11 cellular contexts compared by ENCODE assay signal in genomic region chr3:149815318-149815717, GRCh38.
A peak's percentile ranks its signal among the peaks of the same experiment; 100 is the strongest.
DNase-seq lines count a peak whose midpoint lies in the region; ATAC-seq, FAIRE-seq and TF ChIP-seq lines count a peak whose summit lies in the region.
"Had no signal": no experiment of that assay in that cellular context is flagged by ENCODE, and none has a peak within 500 bp of the region (broad histone marks: within the 10 kb centered on the region; RNA-seq: fewer than 3 reads in every experiment).

No MANE protein-coding gene starts in this region.

- no peak for DNase-seq in H54 (ENCODE audit: insufficient read length, low spot score)
- no peak for DNase-seq in retinal pigment epithelial cell (ENCODE audit: low read depth)
- no peak for DNase-seq in DMS153 (lab: John Stamatoyannopoulos, UW)
- DNase-seq in HPDE6-E6E7 (ENCODE audit: extremely low spot score) = no peak
- DNase-seq: activated CD8-positive, alpha-beta memory T cell treated with anti-CD3 and anti-CD28 coated beads for 24 hours; NCI-H1930 had no signal

- H3K36me3 ChIP-seq in OCI-LY3 (replicated peaks; ENCODE audit: low read depth, low read length) (peaks cover 6% of the 10 kb centered on the region), endocrine pancreas (ENCODE audit: control insufficient read depth, insufficient read depth, low read length) (no peaks in the 10 kb centered on the region)

- peaks cover 73% of the 10 kb centered on the region for H3K79me2 ChIP-seq in OCI-LY3 (ENCODE audit: low read length)

- ATAC-seq in GM21381 (IDR thresholded peaks at IDR 0.05; ENCODE audit: unreplicated experiment) (no peak), HG03280 (IDR thresholded peaks at IDR 0.05; ENCODE audit: unreplicated experiment) (no peak)
- ATAC-seq: esophagus mucosa had no signal

- H3K27me3 ChIP-seq in OCI-LY3 (ENCODE audit: low read depth, low read length) (no peaks in the 10 kb centered on the region), endocrine pancreas (ENCODE audit: control insufficient read depth, insufficient read depth, low read length) (no peaks in the 10 kb centered on the region)

- TF ChIP-seq CTCF in OCI-LY3 (IDR thresholded peaks at IDR 0.05; ENCODE audit: low read depth, low read length) (no peak), retinal pigment epithelial cell (conservative IDR thresholded peaks at IDR 0.05; ENCODE audit: low read depth, low read length) (no peak)

- H2AFZ ChIP-seq in OCI-LY3 (ENCODE audit: low read depth, low read length) = no peak overlapping the region

- peak overlapping the region; percentile 90; the same call in 1 of the 2 replicates for H3K4me3 ChIP-seq in OCI-LY3 (ENCODE audit: low read length)
- peak overlapping the region; percentile 72 for H3K4me3 ChIP-seq in endocrine pancreas (ENCODE audit: control insufficient read depth, insufficient read depth, low read length)
- peak overlapping the region; percentile 85 for H3K4me3 ChIP-seq in retinal pigment epithelial cell (ENCODE audit: low read length)

- peak overlapping the region; percentile 85 for H3K4me2 ChIP-seq in OCI-LY3 (ENCODE audit: low read length)

- H3K9ac ChIP-seq in OCI-LY3 (ENCODE audit: low read length) (no peak overlapping the region), endocrine pancreas (ENCODE audit: control insufficient read depth, insufficient read depth, low read length) (no peak overlapping the region)

- H3K4me1 ChIP-seq in OCI-LY3 (ENCODE audit: low read length) (peaks cover 34% of the 10 kb centered on the region), endocrine pancreas (ENCODE audit: control insufficient read depth, insufficient read depth, low read length) (peaks cover 14% of the 10 kb centered on the region)

- no peak for TF ChIP-seq POLR2A in H54 (IDR thresholded peaks at IDR 0.05; ENCODE audit: low read depth, low read length)

- FAIRE-seq in H54 (lab: Jason Lieb, UNC) = peak; percentile 38

- H3K9me3 ChIP-seq in OCI-LY3 (ENCODE audit: insufficient read depth, low read length) (no peaks in the 10 kb centered on the region), endocrine pancreas (ENCODE audit: control insufficient read depth, low read length) (no peaks in the 10 kb centered on the region)

- H4K20me1 ChIP-seq in OCI-LY3 (ENCODE audit: insufficient read depth, low read length) = peaks cover 57% of the 10 kb centered on the region

- no peak overlapping the region for H3K27ac ChIP-seq in OCI-LY3 (ENCODE audit: low read length)
